In genomic region chr18:61870151-61870550, GRCh38 we compare ENCODE assay signal across 17 cellular contexts. TPM values are rescaled to one million over a fixed set of nuclear protein-coding genes. Genes with fewer than 3 reads are reported as not detected.
DNase-seq lines count a peak whose midpoint lies in the region; ATAC-seq and TF ChIP-seq lines count a peak whose summit lies in the region.
"Had no signal": no experiment of that assay in that cellular context is flagged by ENCODE, and none has a peak within 500 bp of the region (broad histone marks: within the 10 kb centered on the region; RNA-seq: fewer than 3 reads in every experiment).

No MANE protein-coding gene starts in this region.

- H3K4me3 ChIP-seq in ascending aorta (no peak overlapping the region), uterus (no peak overlapping the region)
- H3K4me3 ChIP-seq: adrenal gland, K562, thoracic aorta had no signal

- no peaks in the 10 kb centered on the region for H3K9me3 ChIP-seq in ascending aorta
- H3K9me3 ChIP-seq in uterus: no peaks in the 10 kb centered on the region
- H3K9me3 ChIP-seq: adrenal gland, neutrophil, thoracic aorta had no signal

- no peak for ATAC-seq in GM18502 (IDR thresholded peaks at IDR 0.05; ENCODE audit: poor library complexity, unreplicated experiment)
- ATAC-seq: K562 had no signal

- H3K27ac Mint-ChIP-seq in osteocyte (ENCODE audit: unreplicated experiment): peak overlapping the region; percentile 92

- TF ChIP-seq CTCF in osteocyte (IDR thresholded peaks at IDR 0.05) (no peak), ascending aorta (IDR thresholded peaks at IDR 0.05) (no peak), uterus (IDR thresholded peaks at IDR 0.05) (no peak)

- H3K4me1 Mint-ChIP-seq in osteocyte (ENCODE audit: unreplicated experiment): peaks cover 55% of the 10 kb centered on the region

- no peak for TF ChIP-seq POLR2A in uterus (IDR thresholded peaks at IDR 0.05)

- H3K27me3 Mint-ChIP-seq in osteocyte (ENCODE audit: unreplicated experiment): no peaks in the 10 kb centered on the region

- in situ Hi-C loops in KBM-7 (cut with MboI; ENCODE audit: low pct_unique_long_range_greater_than_20kb, low sequenced_read_pairs): no loop called here

- peaks cover 0 to 4% of the 10 kb centered on the region in 2 donors for H3K4me1 ChIP-seq in ascending aorta
- peaks cover 0 to 5% of the 10 kb centered on the region in 2 donors for H3K4me1 ChIP-seq in uterus

- peak overlapping the region; percentile 3 for H3K4me3 Mint-ChIP-seq in osteocyte (ENCODE audit: unreplicated experiment)

- H3K9me3 Mint-ChIP-seq in osteocyte (ENCODE audit: unreplicated experiment): no peaks in the 10 kb centered on the region

- DNase-seq in EL: peak; percentile 45
- DNase-seq in RPMI7951 (ENCODE audit: low read depth): peak; percentile 64
- DNase-seq in fibroblast of peridontal ligament (ENCODE audit: extremely low read depth): peak; percentile 81
- DNase-seq in osteocyte (ENCODE audit: extremely low spot score, unreplicated experiment): peak; percentile 83
- DNase-seq in KBM-7: no peak
- no peak for DNase-seq in ascending aorta (ENCODE audit: low spot score in 2 of 2)
- DNase-seq in uterus: no peak
- DNase-seq: activated CD4-positive, alpha-beta T cell treated with anti-CD3 and anti-CD28 coated beads for 4 hours; activated T-cell treated with anti-CD3 and anti-CD28 coated beads, Interleukin-2, amount 50 U/mL, for 48 hours; adrenal gland; effector CD4-positive, alpha-beta T cell; NCI-H1436 treated with DMSO at 0.1 percent for 48 hours; stimulated activated CD4-positive, alpha-beta T cell treated with anti-CD3 and anti-CD28 coated beads, Interleukin-15, amount 100 ng/mL, for 24 hours had no signal

- H3K27ac ChIP-seq in ascending aorta: no peak overlapping the region
- peak overlapping the region in 1 of 2 donors; percentile 56 for H3K27ac ChIP-seq in uterus
- H3K27ac ChIP-seq: neutrophil, thoracic aorta had no signal

- peaks cover 27% of the 10 kb centered on the region for H3K36me3 Mint-ChIP-seq in osteocyte (ENCODE audit: unreplicated experiment)

- H3K36me3 ChIP-seq in ascending aorta: no peaks in the 10 kb centered on the region
- H3K36me3 ChIP-seq in uterus: no peaks in the 10 kb centered on the region
- H3K36me3 ChIP-seq: adrenal gland, neutrophil, thoracic aorta had no signal

- H3K27me3 ChIP-seq in ascending aorta (no peaks in the 10 kb centered on the region), uterus (no peaks in the 10 kb centered on the region)
- H3K27me3 ChIP-seq: adrenal gland had no signal

- intact Hi-C loops in ascending aorta (cut with DNase I) (no loop called here), uterus (cut with DNase I; ENCODE audit: low total_unique reads) (no loop called here)

RNA-seq across cellular contexts. Expression of gene RNF152, which starts 22.7 kb away (rescaled TPM):
- total RNA-seq in RPMI7951 (2014; rRNA removed; shearing (Covaris generic)): 7.0 and 9.3 TPM in 2 replicates
- total RNA-seq in osteocyte: 70.0 and 76.4 TPM in 2 replicates
- total RNA-seq in ascending aorta: 9.6 TPM
- 10 to 100 TPM; 20.0 to 86.1 (median 33.0) TPM for total RNA-seq in uterus

Comparison
In these comparisons a context has a peak if more than half of its experiments do, and no peak if none do; other contexts are left out.
1. DNase-seq: peak in EL (single experiment), RPMI7951 (single experiment), fibroblast of peridontal ligament (single experiment) and osteocyte (single experiment); none in KBM-7 (single experiment), ascending aorta (0 of 2) and uterus (0 of 2).